Comparison of ENCODE assay signal across 18 cellular contexts in the genomic region with DNA sequence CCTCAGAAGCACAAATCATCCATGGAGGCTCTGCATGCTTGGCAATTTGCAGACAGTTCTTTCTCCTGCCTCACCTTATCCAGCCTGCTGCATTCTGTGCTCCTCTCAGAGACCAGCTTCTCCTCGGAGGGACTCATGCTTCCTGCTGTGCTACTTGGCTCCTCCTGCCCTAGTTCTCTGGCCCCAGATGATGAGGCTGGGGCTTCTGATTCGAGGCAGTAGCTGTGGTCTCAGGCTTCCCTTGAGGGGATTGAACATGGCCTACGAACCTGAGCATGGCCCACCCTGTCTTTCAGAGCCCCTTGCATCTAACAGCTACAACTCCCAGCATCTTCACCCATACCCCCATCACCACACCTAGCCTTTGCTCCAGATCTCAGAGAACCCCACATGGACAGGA. TPM values are rescaled to one million over a fixed set of nuclear protein-coding genes. Genes with fewer than 3 reads are reported as not detected.
"Had no signal": no experiment of that assay in that cellular context is flagged by ENCODE, and none has a peak within 500 bp of the region (broad histone marks: within the 10 kb centered on the region; RNA-seq: fewer than 3 reads in every experiment).

No MANE protein-coding gene starts in this region.

- H3K36me3 ChIP-seq: brain microvascular endothelial cell, esophagus muscularis mucosa, pancreas had no signal

- H3K27ac ChIP-seq: brain microvascular endothelial cell, esophagus muscularis mucosa, pancreas had no signal

- ATAC-seq: activated CD8-positive, alpha-beta T cell treated with anti-CD3 and anti-CD28 coated beads for 36 hours; left cardiac atrium; pancreas; stimulated activated naive B cell treated with anti-CD40 and anti-IgM and Interleukin-4, amounts not matched to agents 10 μg/mL and 1 μg/mL and 100 μg/mL, for 72 hours had no signal

- H3K4me3 ChIP-seq: esophagus muscularis mucosa, pancreas had no signal

- H3K9me3 Mint-ChIP-seq: activated CD8-positive, alpha-beta T cell treated with anti-CD3 and anti-CD28 coated beads for 36 hours; activated naive CD8-positive, alpha-beta T cell treated with anti-CD3 and anti-CD28 coated beads for 36 hours; stimulated activated naive B cell treated with anti-CD40 and anti-IgM and Interleukin-4, amounts not matched to agents 10 μg/mL and 1 μg/mL and 100 μg/mL, for 72 hours had no signal

- H3K9me3 ChIP-seq: esophagus muscularis mucosa, pancreas had no signal

- H3K4me1 ChIP-seq: pancreas had no signal

- H3K36me3 Mint-ChIP-seq: activated naive CD8-positive, alpha-beta T cell treated with anti-CD3 and anti-CD28 coated beads for 36 hours; immature natural killer cell; stimulated activated naive B cell treated with anti-CD40 and anti-IgM and Interleukin-4, amounts not matched to agents 10 μg/mL and 1 μg/mL and 100 μg/mL, for 72 hours had no signal

- H3K27me3 ChIP-seq: pancreas had no signal

- H3K4me3 Mint-ChIP-seq: activated CD8-positive, alpha-beta T cell treated with anti-CD3 and anti-CD28 coated beads for 36 hours; activated naive CD8-positive, alpha-beta T cell treated with anti-CD3 and anti-CD28 coated beads for 36 hours; immature natural killer cell; stimulated activated naive B cell treated with anti-CD40 and anti-IgM and Interleukin-4, amounts not matched to agents 10 μg/mL and 1 μg/mL and 100 μg/mL, for 72 hours had no signal

- H3K27me3 Mint-ChIP-seq: activated CD8-positive, alpha-beta T cell treated with anti-CD3 and anti-CD28 coated beads for 36 hours; activated naive CD8-positive, alpha-beta T cell treated with anti-CD3 and anti-CD28 coated beads for 36 hours had no signal

- DNase-seq: activated CD4-positive, alpha-beta T cell treated with anti-CD3 and anti-CD28 coated beads for 4 hours; activated CD8-positive, alpha-beta memory T cell treated with anti-CD3 and anti-CD28 coated beads, Interleukin-2, amount 50 U/mL, for 48 hours; activated CD8-positive, alpha-beta T cell treated with anti-CD3 and anti-CD28 coated beads for 36 hours; activated naive CD8-positive, alpha-beta T cell treated with anti-CD3 and anti-CD28 coated beads for 36 hours; brain microvascular endothelial cell; immature natural killer cell; left cardiac atrium; mesendoderm; retina; stimulated activated CD4-positive, alpha-beta T cell treated with anti-CD3 and anti-CD28 coated beads, Interleukin-1b, Interleukin-23, amount 100 ng/mL, for 48 hours; stimulated activated naive B cell treated with anti-CD40 and anti-IgM and Interleukin-4, amounts not matched to agents 10 μg/mL and 1 μg/mL and 100 μg/mL, for 72 hours; T1000; trophoblast cell had no signal

- H3K27ac Mint-ChIP-seq: activated CD8-positive, alpha-beta T cell treated with anti-CD3 and anti-CD28 coated beads for 36 hours; activated naive CD8-positive, alpha-beta T cell treated with anti-CD3 and anti-CD28 coated beads for 36 hours; stimulated activated naive B cell treated with anti-CD40 and anti-IgM and Interleukin-4, amounts not matched to agents 10 μg/mL and 1 μg/mL and 100 μg/mL, for 72 hours had no signal

- H3K4me1 Mint-ChIP-seq: immature natural killer cell had no signal

RNA-seq across cellular contexts. Expression of gene VIPR1, which starts 6.7 kb away (rescaled TPM):
- total RNA-seq: dermis microvascular lymphatic vessel endothelial cell, fibroblast of villous mesenchyme, myocyte had no signal
